ENCODE assay signal across 8 cellular contexts in genomic region chr6:118893095-118893881, GRCh38. TPM values are rescaled to one million over a fixed set of nuclear protein-coding genes. Genes with fewer than 3 reads are reported as not detected.
DNase-seq lines count a peak whose midpoint lies in the region; ATAC-seq and TF ChIP-seq lines count a peak whose summit lies in the region.

No MANE protein-coding gene starts in this region.

- H3T11ph ChIP-seq in H9 (ENCODE audit: low read length), result no peak overlapping the region

- peak overlapping the region; percentile 89 for H3K9ac ChIP-seq in H9 (ENCODE audit: extremely low read depth, insufficient read length, low read length)

- peaks cover 9% of the 10 kb centered on the region; the same call in 1 of the 2 replicates for H3K79me2 ChIP-seq in H9 (ENCODE audit: insufficient read depth, low read length)

- H3K4me2 ChIP-seq in H9 (ENCODE audit: insufficient read depth, insufficient read length, low read length), result peak overlapping the region; percentile 89

- no peaks in the 10 kb centered on the region for H3K27me3 Mint-ChIP-seq in H9 (ENCODE audit: low read depth)

- peaks cover 8% of the 10 kb centered on the region for H3K36me3 ChIP-seq in MG63

- peak overlapping the region; percentile 87 to 97 for H3K4me3 Mint-ChIP-seq in H9

- H3K27ac ChIP-seq in H9 (ENCODE audit: insufficient read length, low read depth, low read length), result peak overlapping the region; percentile 95

- no peaks in the 10 kb centered on the region for H3K79me1 ChIP-seq in H9 (ENCODE audit: insufficient read depth, low read depth, low read length, poor library complexity, severe bottlenecking)

- H3K27ac Mint-ChIP-seq in H9, result peak overlapping the region; percentile 98 to 99 (median 98)

- H3K4me1 ChIP-seq in H9 (ENCODE audit: insufficient read depth, low read length), result no peaks in the 10 kb centered on the region

- peak; percentile 3; the same call in 1 of the 3 replicates for ATAC-seq in SK-N-SH treated with all-trans-retinoic acid at 6 μM for 48 hours

- H3K27me3 ChIP-seq in H9 (ENCODE audit: insufficient read depth, low read length) (no peaks in the 10 kb centered on the region), MG63 (no peaks in the 10 kb centered on the region)

- H4K5ac ChIP-seq in H9 (ENCODE audit: insufficient read length, low read depth, low read length), result peak overlapping the region; percentile 87

- no peak overlapping the region for H4K8ac ChIP-seq in H9 (replicated peaks; ENCODE audit: insufficient read length, low read depth, low read length)

- no peak overlapping the region; the same call in 1 of the 2 replicates for H3K4ac ChIP-seq in H9 (ENCODE audit: low read depth, low read length)

- H2AK5ac ChIP-seq in H9 (ENCODE audit: insufficient read length, low read length), result no peak overlapping the region

- peak overlapping the region; percentile 61 for H3K18ac ChIP-seq in H9 (ENCODE audit: insufficient read length, low read depth, low read length)

- H3K9me3 ChIP-seq in H9 (ENCODE audit: control insufficient read depth, low read depth, low read length), result no peaks in the 10 kb centered on the region
- no peaks in the 10 kb centered on the region for H3K9me3 ChIP-seq in MG63

- peak; percentile 46 for DNase-seq in GDM1 (lab: John Stamatoyannopoulos, UW)
- DNase-seq in H9, result peak; percentile 41
- DNase-seq in MG63, result peak; percentile 22
- peak; percentile 78 to 82 for DNase-seq in cardiac fibroblast (ENCODE audit: low read depth in 2 of 2)
- DNase-seq in left kidney (ENCODE audit: low read depth, low spot score), result peak; percentile 92
- DNase-seq in stimulated activated CD8-positive, alpha-beta memory T cell treated with anti-CD3 and anti-CD28 coated beads, Interleukin-7, amount 100 ng/mL, for 1 hour (ENCODE audit: low read depth in 2 of 2), result peak; percentile 5 to 8
- DNase-seq in hepatic stellate cell (ENCODE audit: low spot score), result no peak

- no peak overlapping the region for H2BK120ac ChIP-seq in H9 (ENCODE audit: low read depth, low read length, poor library complexity, severe bottlenecking)

- no peak overlapping the region for H4K91ac ChIP-seq in H9 (ENCODE audit: insufficient read length, low read depth, low read length)

- H2BK12ac ChIP-seq in H9 (ENCODE audit: insufficient read length, low read depth, low read length), result no peak overlapping the region

- peak overlapping the region; percentile 34 for H2AFZ ChIP-seq in H9 (ENCODE audit: low read length)

- peak overlapping the region; percentile 90 for H3K4me3 ChIP-seq in MG63
- H3K4me3 ChIP-seq in cardiac fibroblast (replicated peaks in 1 of 2; ENCODE audit: low read depth in 2 of 2, low read length in 2 of 2), result peak overlapping the region; percentile 48 to 67

- peaks cover 25 to 35% of the 10 kb centered on the region in 2 experiments for H3K4me1 Mint-ChIP-seq in H9

- no peak overlapping the region for H3K56ac ChIP-seq in H9 (ENCODE audit: insufficient read length, low read depth, low read length)

- no peak overlapping the region for H2BK15ac ChIP-seq in H9 (ENCODE audit: low read depth, low read length)

- no peak for TF ChIP-seq CTCF in H9 (conservative IDR thresholded peaks at IDR 0.05)
- no peak for TF ChIP-seq CTCF in cardiac fibroblast (IDR thresholded peaks at IDR 0.05; ENCODE audit: low read depth, low read length)

- H3K9me3 Mint-ChIP-seq in H9, result 0 out of 5 replicates have a peak, but pooled peaks cover 0 to 2% of the 10 kb centered on the region in 2 experiments

- no peak overlapping the region for H2BK20ac ChIP-seq in H9 (ENCODE audit: low read depth, low read length, poor library complexity, severe bottlenecking)

- H3K23ac ChIP-seq in H9 (ENCODE audit: insufficient read length, low read depth, low read length), result no peak overlapping the region

- peak overlapping the region; percentile 80 for H2BK5ac ChIP-seq in H9 (ENCODE audit: insufficient read length, low read length)

- H4K20me1 ChIP-seq in H9 (ENCODE audit: control insufficient read depth, insufficient read depth, insufficient read length), result no peaks in the 10 kb centered on the region

- no peaks in the 10 kb centered on the region for H3K23me2 ChIP-seq in H9 (ENCODE audit: insufficient read length, low read depth, low read length, poor library complexity, severe bottlenecking)

- no CpG with 5 or more reads among the region's 20 CpGs for WGBS in H9 (ENCODE audit: extremely low coverage, insufficient read length, low lambda C conversion rate)

- H3K14ac ChIP-seq in H9 (ENCODE audit: insufficient read depth, low read length), result peak overlapping the region; percentile 42; the same call in 1 of the 2 replicates

- peaks cover 7 to 8% (median 7%) of the 10 kb centered on the region in 3 experiments; a peak in 6 of 7 replicates for H3K36me3 Mint-ChIP-seq in H9 (ENCODE audit: insufficient read depth in 1 of 3, low read depth in 3 of 3)

TF ChIP-seq in SK-N-SH treated with all-trans-retinoic acid at 6 μM for 48 hours, 23 proteins besides CTCF, POLR2A, EP300 and RAD21:
- TF ChIP-seq OSR1 (CRISPR knock-in tag; IDR thresholded peaks at IDR 0.05) (no peak), ARNTL (CRISPR knock-in tag; IDR thresholded peaks at IDR 0.05; ENCODE audit: borderline replicate concordance, low read depth) (no peak), RARB (CRISPR knock-in tag; IDR thresholded peaks at IDR 0.05) (no peak), SNAI2 (CRISPR knock-in tag; IDR thresholded peaks at IDR 0.05) (no peak), CSDC2 (CRISPR knock-in tag; IDR thresholded peaks at IDR 0.05) (no peak), CSRNP3 (CRISPR knock-in tag; IDR thresholded peaks at IDR 0.05) (no peak), ZFP3 (CRISPR knock-in tag; IDR thresholded peaks at IDR 0.05) (no peak), GLIS3 (CRISPR knock-in tag; IDR thresholded peaks at IDR 0.05) (no peak), ZNF565 (CRISPR knock-in tag; conservative IDR thresholded peaks at IDR 0.05; ENCODE audit: low read depth) (no peak)

RNA-seq across cellular contexts. Expression of gene ASF1A, which starts 0.7 kb away (rescaled TPM):
- 34.4 and 36.5 TPM in 2 replicates for total RNA-seq in H9 (2021)
- total RNA-seq in MG63 (2014; rRNA removed; shearing (Covaris generic); ENCODE audit: low replicate concordance), result 14.1 and 21.2 TPM in 2 replicates

RNA-seq across cellular contexts. Expression of gene MCM9, which starts 41.7 kb away (rescaled TPM):
- total RNA-seq in H9 (2021), result 18.6 and 19.8 TPM in 2 replicates
- total RNA-seq in MG63 (2014; rRNA removed; shearing (Covaris generic); ENCODE audit: low replicate concordance), result 3.0 and 7.9 TPM in 2 replicates
